8 cellular contexts compared by ENCODE assay signal in genomic region chr14:105022276-105022670, GRCh38. TPM values are rescaled to one million over a fixed set of nuclear protein-coding genes. Genes with fewer than 3 reads are reported as not detected.
DNase-seq lines count a peak whose midpoint lies in the region; ATAC-seq, FAIRE-seq and TF ChIP-seq lines count a peak whose summit lies in the region.

No MANE protein-coding gene starts in this region.

- no peaks in the 10 kb centered on the region for H3K9me3 Mint-ChIP-seq in activated CD8-positive, alpha-beta T cell treated with anti-CD3 and anti-CD28 coated beads for 36 hours
- no peaks in the 10 kb centered on the region for H3K9me3 Mint-ChIP-seq in immature natural killer cell

- peak overlapping the region; percentile 99 for H3K4me3 Mint-ChIP-seq in activated CD8-positive, alpha-beta T cell treated with anti-CD3 and anti-CD28 coated beads for 36 hours
- H3K4me3 Mint-ChIP-seq in immature natural killer cell = peak overlapping the region in 3 of 5 donors; percentile 86 to 90 (median 87)

- peak overlapping the region; percentile 91 for H3K27ac ChIP-seq in 22Rv1

- H3K36me3 Mint-ChIP-seq in activated CD8-positive, alpha-beta T cell treated with anti-CD3 and anti-CD28 coated beads for 36 hours (ENCODE audit: low read depth) = peaks cover 32% of the 10 kb centered on the region
- no peaks in the 10 kb centered on the region for H3K36me3 Mint-ChIP-seq in immature natural killer cell

- CTCF ChIA-PET in activated CD8-positive, alpha-beta T cell treated with anti-CD3 and anti-CD28 coated beads for 36 hours (lab: Charles Lee) = interaction anchor here (1.2 to 5.9 kb wide), 2 partner anchors 22 to 47 kb away, joined by 4 to 42 read pairs; no protein-coding TSS in a partner anchor

- DNase-seq in H54 (ENCODE audit: insufficient read length, low spot score) = no peak
- no peak for DNase-seq in activated CD8-positive, alpha-beta T cell treated with anti-CD3 and anti-CD28 coated beads for 36 hours
- no peak for DNase-seq in immature natural killer cell
- DNase-seq in T1000 (lab: John Stamatoyannopoulos, UW) = no peak
- no peak for DNase-seq in stimulated activated CD4-positive, alpha-beta T cell treated with anti-CD3 and anti-CD28 coated beads, Interleukin-2, amount 100 ng/mL, for 48 hours
- no peak for DNase-seq in effector CD4-positive, alpha-beta T cell

- no peaks in the 10 kb centered on the region for H3K27me3 Mint-ChIP-seq in activated CD8-positive, alpha-beta T cell treated with anti-CD3 and anti-CD28 coated beads for 36 hours
- H3K27me3 Mint-ChIP-seq in immature natural killer cell (ENCODE audit: low read depth in 3 of 3) = peaks cover 6 to 13% (median 10%) of the 10 kb centered on the region in 3 donors

- ATAC-seq in activated CD8-positive, alpha-beta T cell treated with anti-CD3 and anti-CD28 coated beads for 36 hours = no peak
- no peak for ATAC-seq in HG03439 (IDR thresholded peaks at IDR 0.05; ENCODE audit: unreplicated experiment)

- H3K4me1 Mint-ChIP-seq in activated CD8-positive, alpha-beta T cell treated with anti-CD3 and anti-CD28 coated beads for 36 hours (ENCODE audit: low read depth) = peaks cover 64% of the 10 kb centered on the region
- peaks cover 32 to 54% of the 10 kb centered on the region in 2 donors for H3K4me1 Mint-ChIP-seq in immature natural killer cell

- FAIRE-seq in H54 (lab: Jason Lieb, UNC) = peak; percentile 27

- no peak for TF ChIP-seq CTCF in 22Rv1 (IDR thresholded peaks at IDR 0.05)
- no peak for TF ChIP-seq CTCF in activated CD8-positive, alpha-beta T cell treated with anti-CD3 and anti-CD28 coated beads for 36 hours (IDR thresholded peaks at IDR 0.05)

- peak overlapping the region; percentile 95 for H3K27ac Mint-ChIP-seq in activated CD8-positive, alpha-beta T cell treated with anti-CD3 and anti-CD28 coated beads for 36 hours
- H3K27ac Mint-ChIP-seq in immature natural killer cell = peak overlapping the region in 2 of 6 donors; percentile 85 to 88

- intact Hi-C loops in activated CD8-positive, alpha-beta T cell treated with anti-CD3 and anti-CD28 coated beads for 36 hours (cut with micrococcal nuclease) = no loop called here

- POLR2A ChIA-PET in activated CD8-positive, alpha-beta T cell treated with anti-CD3 and anti-CD28 coated beads for 36 hours (lab: Charles Lee) = interaction anchor here (9.7 kb wide), 1 partner anchor 17 kb away, joined by 69 read pairs; no protein-coding TSS in a partner anchor

- TF ChIP-seq POLR2A in H54 (IDR thresholded peaks at IDR 0.05; ENCODE audit: low read depth, low read length) = no peak

RNA-seq across cellular contexts. Expression of gene CDCA4, which starts 1.4 kb away (rescaled TPM):
- total RNA-seq in activated CD8-positive, alpha-beta T cell treated with anti-CD3 and anti-CD28 coated beads for 36 hours = 10 to 100 TPM; 59.4 to 63.5 TPM
- polyA plus RNA-seq in immature natural killer cell = 10 to 100 TPM; 14.5 to 18.3 (median 14.6) TPM

RNA-seq across cellular contexts. Expression of gene CLBA1, which starts 36.7 kb away (rescaled TPM):
- total RNA-seq in activated CD8-positive, alpha-beta T cell treated with anti-CD3 and anti-CD28 coated beads for 36 hours = under 1 TPM; 0.47 to 0.67 TPM
- polyA plus RNA-seq in immature natural killer cell = under 1 TPM in 2 of 3 donors, not detected in 1; 0.37 to 0.57 TPM

RNA-seq across cellular contexts. Expression of gene GPR132, which starts 43.0 kb away (rescaled TPM):
- total RNA-seq in activated CD8-positive, alpha-beta T cell treated with anti-CD3 and anti-CD28 coated beads for 36 hours = 10 to 100 TPM; 15.1 to 16.4 TPM
- polyA plus RNA-seq in immature natural killer cell = 10 to 100 TPM in 1 of 3 donors, 1 to 10 TPM in 2; 5.8 to 25.6 (median 8.4) TPM

RNA-seq across cellular contexts. Expression of gene AHNAK2, which starts 44.1 kb away (rescaled TPM):
- total RNA-seq in activated CD8-positive, alpha-beta T cell treated with anti-CD3 and anti-CD28 coated beads for 36 hours = under 1 TPM in 1 of 2 experiments, not detected in 1; 0.02 TPM
- polyA plus RNA-seq in immature natural killer cell = not detected
